ENCODE assay signal across 1 cellular context in genomic region chr2:128832946-128833560, GRCh38.
TF ChIP-seq lines count a peak whose summit lies in the region.

No MANE protein-coding gene starts in this region.

TF ChIP-seq in H1, 55 proteins besides CTCF, POLR2A, EP300 and RAD21:
- TF ChIP-seq SUZ12 (IDR thresholded peaks at IDR 0.05; ENCODE audit: low read length) = no peak
- no peak for TF ChIP-seq SP1 (IDR thresholded peaks at IDR 0.05; ENCODE audit: low read depth, low read length)
- TF ChIP-seq POLR2AphosphoS5 (IDR thresholded peaks at IDR 0.05; ENCODE audit: low read depth, low read length) = no peak
- TF ChIP-seq BRCA1 (IDR thresholded peaks at IDR 0.05; ENCODE audit: low read depth, low read length) = no peak
- no peak for TF ChIP-seq GTF2F1 (IDR thresholded peaks at IDR 0.05; ENCODE audit: borderline replicate concordance, low read depth, low read length)
- TF ChIP-seq HDAC2 (IDR thresholded peaks at IDR 0.05; ENCODE audit: borderline replicate concordance in 1 of 2, low read depth in 2 of 2, low read length in 2 of 2) = no peak
- TF ChIP-seq PHF8 (conservative IDR thresholded peaks at IDR 0.05; ENCODE audit: low read depth, low read length) = no peak
- TF ChIP-seq JUN (IDR thresholded peaks at IDR 0.05; ENCODE audit: low read depth, low read length) = no peak
